ENCODE assay signal across 8 cellular contexts in genomic region chr16:70438983-70439862, GRCh38. TPM values are rescaled to one million over a fixed set of nuclear protein-coding genes. Genes with fewer than 3 reads are reported as not detected.
DNase-seq lines count a peak whose midpoint lies in the region; TF ChIP-seq lines count a peak whose summit lies in the region.

ST3GAL2 (minus strand) TSS chr16:70439100; CDS start chr16:70398530, 40,570 bp downstream.

- H3K36me3 ChIP-seq in HEK293 (ENCODE audit: control insufficient read depth in 2 of 2, insufficient read depth in 1 of 2, low read length in 2 of 2) (peaks cover 0 to 9% of the 10 kb centered on the region in 2 experiments; a peak in 1 of 3 replicates), ovary (no peaks in the 10 kb centered on the region), thymus (ENCODE audit: control insufficient read depth, insufficient read depth) (peaks cover 5% of the 10 kb centered on the region)

- H3K4me1 ChIP-seq in HEK293 (ENCODE audit: control insufficient read depth, insufficient read depth, low read length) (peaks cover 7% of the 10 kb centered on the region), ovary (ENCODE audit: insufficient read depth) (peaks cover 7% of the 10 kb centered on the region), thymus (ENCODE audit: control insufficient read depth, insufficient read depth, low read length) (peaks cover 20% of the 10 kb centered on the region)

- H3K9me3 ChIP-seq in HEK293 (ENCODE audit: control insufficient read depth, insufficient read depth, low read depth, low read length): no peaks in the 10 kb centered on the region
- H3K9me3 ChIP-seq in ovary: no peaks in the 10 kb centered on the region
- no peaks in the 10 kb centered on the region for H3K9me3 ChIP-seq in thymus (ENCODE audit: control insufficient read depth)

- peak; percentile 57 for DNase-seq in GM04503 (ENCODE audit: low read depth)
- peak; percentile 95 for DNase-seq in NAMALWA (ENCODE audit: low spot score)
- DNase-seq in SKM-1 treated with dmso at 0.1 percent for 144 hours (lab: John Stamatoyannopoulos, UW; ENCODE audit: unreplicated experiment): peak; percentile 87
- DNase-seq in glutamatergic neuron: peak; percentile 98
- peak; percentile 95 to 97 (median 96) for DNase-seq in ovary

- H3K4me3 Mint-ChIP-seq in activated naive CD8-positive, alpha-beta T cell: peak within 1 kb of the TSS; percentile 98
- peak within 1 kb of the TSS; percentile 98 for H3K4me3 Mint-ChIP-seq in glutamatergic neuron (ENCODE audit: unreplicated experiment)

- H3K27me3 ChIP-seq in ovary: no peaks in the 10 kb centered on the region
- H3K27me3 ChIP-seq in thymus (ENCODE audit: control insufficient read depth, insufficient read depth): no peaks in the 10 kb centered on the region

- TF ChIP-seq POLR2A in ovary (IDR thresholded peaks at IDR 0.05): no peak

- 0 to 1% (median 0%) methylated on average over 39 to 83 of the region's 84 CpGs for WGBS in ovary, 3 donors
- WGBS in thymus: under 1% methylated on average over 84 of the region's 84 CpGs

- POLR2A ChIA-PET in HEK293 (lab: Yijun Ruan, JAX): interaction anchor here (1.0 to 6.0 kb wide), 6 partner anchors 7 to 150 kb away, joined by 3 to 31 read pairs (median 8); partner anchors contain the start of genes AARS1 and FCSK

- H3K27ac ChIP-seq in HEK293 (ENCODE audit: extremely low read depth, low read depth, low read length) (peak within 1 kb of the TSS; percentile 71), ovary (peak within 1 kb of the TSS; percentile 30 to 70), thymus (ENCODE audit: low read depth) (peak within 1 kb of the TSS; percentile 78)

- H3K27me3 Mint-ChIP-seq in activated naive CD8-positive, alpha-beta T cell: no peaks in the 10 kb centered on the region
- H3K27me3 Mint-ChIP-seq in glutamatergic neuron (ENCODE audit: unreplicated experiment): peaks cover 14% of the 10 kb centered on the region

- CTCF ChIA-PET in HEK293 (lab: Yijun Ruan, JAX): interaction anchor here (0.9 to 2.2 kb wide), 3 partner anchors 14 to 45 kb away, joined by 3 to 9 read pairs (median 3); partner anchors contain the start of gene FCSK

- H3K4me1 Mint-ChIP-seq in activated naive CD8-positive, alpha-beta T cell (ENCODE audit: low read depth): peaks cover 34% of the 10 kb centered on the region
- peaks cover 22% of the 10 kb centered on the region for H3K4me1 Mint-ChIP-seq in glutamatergic neuron (ENCODE audit: low read depth, unreplicated experiment)

- intact Hi-C loops in ovary (cut with DNase I): loop anchor here in 2 of 4 donors (5.0 kb wide), 2 partner anchors 47 to 57 kb away; no protein-coding TSS in a partner anchor

- TF ChIP-seq CTCF in HEK293 (tag by site-specific recombination; IDR thresholded peaks at IDR 0.05): peak; percentile 63
- peak; percentile 23 for TF ChIP-seq CTCF in glutamatergic neuron (IDR thresholded peaks at IDR 0.05; ENCODE audit: partially characterized antibody, unreplicated experiment)
- peak in 1 of 3 donors; percentile 22 for TF ChIP-seq CTCF in ovary (IDR thresholded peaks at IDR 0.05)

- no peaks in the 10 kb centered on the region for H3K36me3 Mint-ChIP-seq in activated naive CD8-positive, alpha-beta T cell
- peaks cover 3% of the 10 kb centered on the region for H3K36me3 Mint-ChIP-seq in glutamatergic neuron (ENCODE audit: unreplicated experiment)

- peak within 1 kb of the TSS; percentile 88 for H3K27ac Mint-ChIP-seq in activated naive CD8-positive, alpha-beta T cell
- peak within 1 kb of the TSS; percentile 96 for H3K27ac Mint-ChIP-seq in glutamatergic neuron (ENCODE audit: unreplicated experiment)

- H3K4me3 ChIP-seq in HEK293 (ENCODE audit: low read depth, low read length): peak within 1 kb of the TSS; percentile 52
- H3K4me3 ChIP-seq in ovary: peak within 1 kb of the TSS; percentile 81
- peak within 1 kb of the TSS; percentile 92 for H3K4me3 ChIP-seq in thymus (ENCODE audit: low read length)

- no peak for TF ChIP-seq EP300 in ovary (IDR thresholded peaks at IDR 0.05)

- no peaks in the 10 kb centered on the region for H3K9me3 Mint-ChIP-seq in activated naive CD8-positive, alpha-beta T cell (ENCODE audit: low read depth)
- peaks cover 14% of the 10 kb centered on the region for H3K9me3 Mint-ChIP-seq in glutamatergic neuron (ENCODE audit: unreplicated experiment)

TF ChIP-seq in HEK293, 187 proteins besides CTCF, POLR2A, EP300 and RAD21 (continues in another document):
- TF ChIP-seq ZNF449 (tag by site-specific recombination; IDR thresholded peaks at IDR 0.05) (peak; percentile 60), ZNF24 (tag by site-specific recombination; IDR thresholded peaks at IDR 0.05) (peak; percentile 67; the same call in 1 of the 2 replicates), ZNF335 (tag by site-specific recombination; conservative IDR thresholded peaks at IDR 0.05) (peak; percentile 98), ZNF18 (tag by site-specific recombination; IDR thresholded peaks at IDR 0.05) (peak; percentile 51; the same call in 1 of the 2 replicates), ZNF223 (tag by site-specific recombination; IDR thresholded peaks at IDR 0.05) (no peak), ZNF280C (tag by site-specific recombination; IDR thresholded peaks at IDR 0.05) (no peak), ZNF140 (tag by site-specific recombination; IDR thresholded peaks at IDR 0.05) (no peak), ZNF292 (tag by site-specific recombination; IDR thresholded peaks at IDR 0.05; ENCODE audit: borderline replicate concordance, low read depth) (no peak), ZBTB21 (tag by site-specific recombination; IDR thresholded peaks at IDR 0.05) (0 out of 2 replicates have a peak, but pooled peaks have one; percentile 32), GLIS2 (tag by site-specific recombination; IDR thresholded peaks at IDR 0.05) (peak; percentile 99), PRDM6 (tag by site-specific recombination; IDR thresholded peaks at IDR 0.05) (no peak)

RNA-seq across cellular contexts. Expression of gene ST3GAL2, which starts in this region (rescaled TPM):
- total RNA-seq in glutamatergic neuron (ENCODE audit: unreplicated experiment) (134 TPM), ovary (10 to 100 TPM; 12.3 to 49.7 (median 25.0) TPM)
- polyA plus RNA-seq in ovary (10 to 100 TPM in 1 of 2 donors, 1 to 10 TPM in 1; 6.2 to 13.4 TPM), thymus (11.8 TPM)

Comparison
In these comparisons a context has a peak if more than half of its experiments do, and no peak if none do; other contexts are left out.
1. Peak in every context shown above with its lines: DNase-seq, H3K4me3 ChIP-seq and H3K27ac ChIP-seq.